In the genomic region with DNA sequence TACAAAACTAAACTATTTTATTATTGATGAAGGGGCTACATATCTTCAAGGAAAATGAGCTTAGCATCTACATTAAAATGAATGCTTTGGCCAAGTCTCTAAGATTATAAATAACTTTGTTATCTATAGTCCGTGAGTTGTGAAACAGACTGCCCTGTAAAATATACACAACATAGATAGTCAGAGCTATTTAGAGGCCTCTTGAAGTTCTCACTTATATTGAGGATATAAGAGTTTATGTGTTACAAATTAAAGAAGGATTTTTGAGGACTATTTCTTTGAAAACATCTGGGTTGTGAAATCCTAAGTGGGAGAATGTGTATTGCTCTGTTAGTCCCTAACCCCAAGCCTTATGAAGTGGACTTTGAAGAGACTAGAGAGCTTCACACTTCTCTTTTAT, we compare ENCODE assay signal across 14 cellular contexts.
A peak's percentile ranks its signal among the peaks of the same experiment; 100 is the strongest.
DNase-seq lines count a peak whose midpoint lies in the region; ATAC-seq and TF ChIP-seq lines count a peak whose summit lies in the region.
"Had no signal": no experiment of that assay in that cellular context is flagged by ENCODE, and none has a peak within 500 bp of the region (broad histone marks: within the 10 kb centered on the region; RNA-seq: fewer than 3 reads in every experiment).

No MANE protein-coding gene starts in this region.

- H4K8ac ChIP-seq in neuronal stem cell (ENCODE audit: low read depth, low read length), result no peak overlapping the region

- H3K14ac ChIP-seq in neuronal stem cell (ENCODE audit: low read length), result no peak overlapping the region

- TF ChIP-seq CTCF in natural killer cell (IDR thresholded peaks at IDR 0.05) (no peak), fibroblast of pulmonary artery (IDR thresholded peaks at IDR 0.05; ENCODE audit: low read length, missing control alignments) (no peak), chondrocyte (IDR thresholded peaks at IDR 0.05) (no peak)

- H3K23ac ChIP-seq in neuronal stem cell (ENCODE audit: low read depth, low read length, poor library complexity), result no peak overlapping the region

- peak overlapping the region; percentile 47 to 78 for H3K27ac Mint-ChIP-seq in natural killer cell
- no peak overlapping the region for H3K27ac Mint-ChIP-seq in natural killer cell treated with Interleukin-12 subunit alpha and Interleukin-12 subunit beta and Interleukin-15 and Interleukin-18, amount 100 ng/mL, for 72 hours
- peak overlapping the region; percentile 31 to 91 (median 78) for H3K27ac Mint-ChIP-seq in immature natural killer cell
- no peak overlapping the region for H3K27ac Mint-ChIP-seq in chondrocyte (ENCODE audit: unreplicated experiment)
- H3K27ac Mint-ChIP-seq: CD4-positive, alpha-beta T cell had no signal

- H2BK5ac ChIP-seq in neuronal stem cell (ENCODE audit: low read length), result no peak overlapping the region

- H3K9me3 ChIP-seq in neuronal stem cell (replicated peaks in 1 of 2; ENCODE audit: control insufficient read depth in 2 of 2, insufficient read depth in 1 of 2, low read depth in 1 of 2, low read length in 2 of 2), result no peaks in the 10 kb centered on the region
- H3K9me3 ChIP-seq: Caco-2, HAP-1 had no signal

- H3K4me3 Mint-ChIP-seq in natural killer cell (no peak overlapping the region), immature natural killer cell (peak overlapping the region in 2 of 5 donors; percentile 33 to 57), chondrocyte (ENCODE audit: unreplicated experiment) (no peak overlapping the region)
- H3K4me3 Mint-ChIP-seq in natural killer cell treated with Interleukin-12 subunit alpha and Interleukin-12 subunit beta and Interleukin-15 and Interleukin-18, amount 100 ng/mL, for 72 hours, result no peak overlapping the region
- H3K4me3 Mint-ChIP-seq: CD4-positive, alpha-beta T cell had no signal

- H3K4ac ChIP-seq in neuronal stem cell (ENCODE audit: low read length), result no peak overlapping the region

- H4K91ac ChIP-seq in neuronal stem cell (ENCODE audit: low read depth, low read length, poor library complexity), result no peak overlapping the region

- H2BK15ac ChIP-seq in neuronal stem cell (ENCODE audit: low read length), result no peak overlapping the region

- H3K4me2 ChIP-seq in neuronal stem cell (ENCODE audit: insufficient read depth, low read length, poor library complexity, severe bottlenecking), result no peak overlapping the region

- H3K9me3 Mint-ChIP-seq in natural killer cell (peaks cover 4 to 13% of the 10 kb centered on the region in 2 donors), immature natural killer cell (peaks cover 5 to 27% (median 14%) of the 10 kb centered on the region in 6 donors), chondrocyte (ENCODE audit: low read depth) (peaks cover 11% of the 10 kb centered on the region)
- peaks cover 5% of the 10 kb centered on the region for H3K9me3 Mint-ChIP-seq in natural killer cell treated with Interleukin-12 subunit alpha and Interleukin-12 subunit beta and Interleukin-15 and Interleukin-18, amount 100 ng/mL, for 72 hours

- no peaks in the 10 kb centered on the region for H3K4me1 ChIP-seq in neuronal stem cell (ENCODE audit: control insufficient read depth in 2 of 2, insufficient read depth in 1 of 2, low read depth in 1 of 2, low read length in 2 of 2)
- H3K4me1 ChIP-seq: Caco-2, HAP-1 had no signal

- DNase-seq in natural killer cell, result no peak
- DNase-seq in natural killer cell treated with Interleukin-12 subunit alpha and Interleukin-12 subunit beta and Interleukin-15 and Interleukin-18, amount 100 ng/mL, for 72 hours (ENCODE audit: low spot score), result no peak
- DNase-seq in fibroblast of pulmonary artery (ENCODE audit: low read depth), result peak; percentile 16
- no peak for DNase-seq in immature natural killer cell
- no peak for DNase-seq in NCI-H2196 treated with DMSO at 0.1 percent for 48 hours (lab: John Stamatoyannopoulos, UW; ENCODE audit: unreplicated experiment)
- no peak for DNase-seq in neuronal stem cell (ENCODE audit: low spot score)
- DNase-seq in chondrocyte (ENCODE audit: low spot score), result no peak
- DNase-seq: ACHN; AML-193; Caco-2; CD4-positive, alpha-beta T cell; GM23248 had no signal

- H3K27me3 Mint-ChIP-seq in natural killer cell (ENCODE audit: low read depth in 2 of 2), result no peaks in the 10 kb centered on the region
- no peaks in the 10 kb centered on the region for H3K27me3 Mint-ChIP-seq in natural killer cell treated with Interleukin-12 subunit alpha and Interleukin-12 subunit beta and Interleukin-15 and Interleukin-18, amount 100 ng/mL, for 72 hours
- peaks cover 0 to 3% (median 0%) of the 10 kb centered on the region in 3 donors for H3K27me3 Mint-ChIP-seq in immature natural killer cell (ENCODE audit: low read depth in 3 of 3)
- no peaks in the 10 kb centered on the region for H3K27me3 Mint-ChIP-seq in chondrocyte (ENCODE audit: low read depth)
- H3K27me3 Mint-ChIP-seq: CD4-positive, alpha-beta T cell had no signal

- no peaks in the 10 kb centered on the region for H3K27me3 ChIP-seq in neuronal stem cell (ENCODE audit: control insufficient read depth in 3 of 3, insufficient read depth in 3 of 3, low read depth in 1 of 3, low read length in 3 of 3)

- no peak overlapping the region for H3K27ac ChIP-seq in neuronal stem cell (replicated peaks; ENCODE audit: low read length)
- H3K27ac ChIP-seq: C4-2B, GM23248 had no signal

- H2BK120ac ChIP-seq in neuronal stem cell (ENCODE audit: low read depth, low read length), result no peak overlapping the region

- no peak overlapping the region for H2AK5ac ChIP-seq in neuronal stem cell (ENCODE audit: low read depth, low read length)

- H3K36me3 Mint-ChIP-seq in natural killer cell (no peaks in the 10 kb centered on the region), immature natural killer cell (peaks cover 7 to 10% (median 8%) of the 10 kb centered on the region in 3 donors), chondrocyte (ENCODE audit: low read depth) (peaks cover 3% of the 10 kb centered on the region)
- H3K36me3 Mint-ChIP-seq in natural killer cell treated with Interleukin-12 subunit alpha and Interleukin-12 subunit beta and Interleukin-15 and Interleukin-18, amount 100 ng/mL, for 72 hours, result peaks cover 11% of the 10 kb centered on the region

- H2BK12ac ChIP-seq in neuronal stem cell (ENCODE audit: low read length), result no peak overlapping the region

- no peaks in the 10 kb centered on the region for H3K79me1 ChIP-seq in neuronal stem cell (ENCODE audit: low read depth, low read length)

- no peak overlapping the region for H3K4me3 ChIP-seq in fibroblast of pulmonary artery (replicated peaks; ENCODE audit: low read depth, low read length)
- no peak overlapping the region for H3K4me3 ChIP-seq in neuronal stem cell (ENCODE audit: low read length in 2 of 2)
- H3K4me3 ChIP-seq: GM23248, HAP-1 had no signal

- intact Hi-C loops in natural killer cell (cut with micrococcal nuclease), result no loop called here

- WGBS in neuronal stem cell (ENCODE audit: extremely low coverage in 2 of 2, insufficient read length in 2 of 2, insufficient replicate concordance in 1 of 2), 2 donors, result no CpG with 5 or more reads among the region's 1 CpG

- H3K36me3 ChIP-seq in neuronal stem cell (replicated peaks in 1 of 2; ENCODE audit: control insufficient read depth in 2 of 2, insufficient read depth in 2 of 2, low read length in 2 of 2), result no peaks in the 10 kb centered on the region
- H3K36me3 ChIP-seq: HAP-1 had no signal

- H3K18ac ChIP-seq in neuronal stem cell (ENCODE audit: low read length), result no peak overlapping the region

- ATAC-seq in natural killer cell, result peak in 1 of 3 donors; percentile 21
- no peak for ATAC-seq in natural killer cell treated with Interleukin-12 subunit alpha and Interleukin-12 subunit beta and Interleukin-15 and Interleukin-18, amount 100 ng/mL, for 72 hours

- H3K9ac ChIP-seq in neuronal stem cell (ENCODE audit: low read depth, low read length, poor library complexity), result no peak overlapping the region
- H3K9ac ChIP-seq: GM23248 had no signal

- no peak overlapping the region for H2AFZ ChIP-seq in neuronal stem cell (ENCODE audit: low read length)
- H2AFZ ChIP-seq: GM23248 had no signal

- H3K4me1 Mint-ChIP-seq in natural killer cell (peaks cover 13 to 21% of the 10 kb centered on the region in 2 donors), immature natural killer cell (peaks cover 31 to 34% of the 10 kb centered on the region in 2 donors), chondrocyte (ENCODE audit: low read depth) (no peaks in the 10 kb centered on the region)
- H3K4me1 Mint-ChIP-seq in natural killer cell treated with Interleukin-12 subunit alpha and Interleukin-12 subunit beta and Interleukin-15 and Interleukin-18, amount 100 ng/mL, for 72 hours (ENCODE audit: low read depth in 2 of 2), result peaks cover 7 to 9% of the 10 kb centered on the region in 2 donors

Comparison
In these comparisons a context has a peak if more than half of its experiments do, and no peak if none do; other contexts are left out.
1. H3K27ac Mint-ChIP-seq: peak in natural killer cell (2 of 2) and immature natural killer cell (6 of 6); none in natural killer cell treated with Interleukin-12 subunit alpha and Interleukin-12 subunit beta and Interleukin-15 and Interleukin-18, amount 100 ng/mL, for 72 hours (0 of 2) and chondrocyte (single experiment).